ENCODE assay signal across 12 cellular contexts in genomic region chr2:127313359-127313758, GRCh38. TPM values are rescaled to one million over a fixed set of nuclear protein-coding genes. Genes with fewer than 3 reads are reported as not detected.
DNase-seq lines count a peak whose midpoint lies in the region; ATAC-seq and TF ChIP-seq lines count a peak whose summit lies in the region.
"Had no signal": no experiment of that assay in that cellular context is flagged by ENCODE, and none has a peak within 500 bp of the region (broad histone marks: within the 10 kb centered on the region; RNA-seq: fewer than 3 reads in every experiment).

No MANE protein-coding gene starts in this region.

- no peak for TF ChIP-seq EP300 in ovary (IDR thresholded peaks at IDR 0.05)

- H3K4me1 ChIP-seq in ovary (ENCODE audit: insufficient read depth): no peaks in the 10 kb centered on the region
- H3K4me1 ChIP-seq: vagina had no signal

- H3K27ac ChIP-seq in ovary: no peak overlapping the region
- H3K27ac ChIP-seq: neural progenitor cell, vagina had no signal

- no peaks in the 10 kb centered on the region for H3K36me3 ChIP-seq in ovary

- no peaks in the 10 kb centered on the region for H3K9me3 ChIP-seq in ovary
- H3K9me3 ChIP-seq: vagina had no signal

- 87 to 91% (median 88%) methylated on average over 4 of the region's 4 CpGs for WGBS in ovary, 3 donors

- DNase-seq in left colon (no peak), globus pallidus (ENCODE audit: low spot score) (no peak), ovary (no peak), dedifferentiated amniotic fluid mesenchymal stem cell (ENCODE audit: extremely low spot score) (no peak)
- DNase-seq in stimulated activated CD4-positive, alpha-beta T cell treated with anti-CD3 and anti-CD28 coated beads, Interleukin-1b, Interleukin-23, amount 100 ng/mL, for 48 hours: no peak
- DNase-seq: DMS153, NCI-H2107 had no signal

- TF ChIP-seq POLR2A in ovary (IDR thresholded peaks at IDR 0.05): no peak

- H3K27me3 ChIP-seq in ovary: no peaks in the 10 kb centered on the region
- H3K27me3 ChIP-seq: neural progenitor cell, vagina had no signal

- peak; percentile 96 for ATAC-seq in GM18870 (IDR thresholded peaks at IDR 0.05; ENCODE audit: unreplicated experiment)
- ATAC-seq in GM21825 (IDR thresholded peaks at IDR 0.05; ENCODE audit: unreplicated experiment): peak; percentile 98
- peak; percentile 98 for ATAC-seq in HG03442 (IDR thresholded peaks at IDR 0.05; ENCODE audit: unreplicated experiment)
- ATAC-seq in left colon: peak; percentile 96

- no peak overlapping the region for H3K4me3 ChIP-seq in ovary
- H3K4me3 ChIP-seq: neural progenitor cell, vagina had no signal

- no peak for TF ChIP-seq CTCF in ovary (IDR thresholded peaks at IDR 0.05)

- intact Hi-C loops in left colon (cut with DNase I, micrococcal nuclease): no loop called here
- intact Hi-C loops in ovary (cut with DNase I): no loop called here

RNA-seq across cellular contexts. Expression of gene ERCC3, which starts 19.4 kb away (rescaled TPM):
- total RNA-seq in left colon (10 to 100 TPM; 27.9 to 30.0 TPM), ovary (10 to 100 TPM; 26.8 to 38.2 (median 35.1) TPM)
- 10 to 100 TPM; 28.3 to 56.9 TPM for polyA plus RNA-seq in ovary
